ENCODE assay signal across 8 cellular contexts in genomic region chr20:63627129-63627699, GRCh38. TPM values are rescaled to one million over a fixed set of nuclear protein-coding genes. Genes with fewer than 3 reads are reported as not detected.
DNase-seq lines count a peak whose midpoint lies in the region; ATAC-seq and TF ChIP-seq lines count a peak whose summit lies in the region.

No MANE protein-coding gene starts in this region.

- POLR2A ChIA-PET in naive thymus-derived CD8-positive, alpha-beta T cell (lab: Charles Lee) = interaction anchor here (0.6 to 13.5 kb wide), 31 partner anchors 9 to 673 kb away, joined by 3 to 740 read pairs (median 4); partner anchors contain the start of genes ARFRP1, LIME1, OPRL1 and PCMTD2

- H3K27me3 Mint-ChIP-seq in naive thymus-derived CD8-positive, alpha-beta T cell = no peaks in the 10 kb centered on the region
- H3K27me3 Mint-ChIP-seq in stimulated activated naive B cell treated with anti-CD40 and anti-IgM and Interleukin-4, amounts not matched to agents 10 μg/mL and 1 μg/mL and 100 μg/mL, for 72 hours = no peaks in the 10 kb centered on the region

- no peaks in the 10 kb centered on the region for H3K4me1 ChIP-seq in fibroblast of lung (ENCODE audit: control insufficient read depth, extremely low read depth, insufficient read depth, low read length)

- H3K36me3 Mint-ChIP-seq in naive thymus-derived CD8-positive, alpha-beta T cell = peaks cover 6 to 23% (median 12%) of the 10 kb centered on the region in 3 donors
- peaks cover 29 to 37% of the 10 kb centered on the region in 2 donors for H3K36me3 Mint-ChIP-seq in stimulated activated naive B cell treated with anti-CD40 and anti-IgM and Interleukin-4, amounts not matched to agents 10 μg/mL and 1 μg/mL and 100 μg/mL, for 72 hours

- in situ Hi-C loops in KBM-7 (cut with MboI; ENCODE audit: low pct_unique_long_range_greater_than_20kb, low sequenced_read_pairs) = no loop called here

- TF ChIP-seq CTCF in fibroblast of lung (conservative IDR thresholded peaks at IDR 0.05 in 1 of 2, IDR thresholded peaks at IDR 0.05 in 1 of 2; ENCODE audit: low read depth in 1 of 2, low read length in 2 of 2) = no peak

- H3K9me3 ChIP-seq in fibroblast of lung (ENCODE audit: control insufficient read depth, insufficient read depth, low read depth, low read length) = no peaks in the 10 kb centered on the region

- peaks cover 40% of the 10 kb centered on the region for H3K79me2 ChIP-seq in fibroblast of lung (ENCODE audit: control insufficient read depth, insufficient read depth, low read length)

- ATAC-seq in GM21723 (IDR thresholded peaks at IDR 0.05; ENCODE audit: unreplicated experiment) = peak; percentile 75
- ATAC-seq in naive thymus-derived CD8-positive, alpha-beta T cell = peak; percentile 82 to 83
- ATAC-seq in stimulated activated naive B cell treated with anti-CD40 and anti-IgM and Interleukin-4, amounts not matched to agents 10 μg/mL and 1 μg/mL and 100 μg/mL, for 72 hours (replicated peaks) = peak; percentile 71 to 74

- peak overlapping the region; percentile 64 for H3K4me2 ChIP-seq in fibroblast of lung (ENCODE audit: extremely low read depth, insufficient read depth, low read length)

- H3K27ac Mint-ChIP-seq in naive thymus-derived CD8-positive, alpha-beta T cell = peak overlapping the region; percentile 43 to 99 (median 96)
- H3K27ac Mint-ChIP-seq in stimulated activated naive B cell treated with anti-CD40 and anti-IgM and Interleukin-4, amounts not matched to agents 10 μg/mL and 1 μg/mL and 100 μg/mL, for 72 hours = peak overlapping the region; percentile 100

- peak overlapping the region; percentile 68 for H2AFZ ChIP-seq in fibroblast of lung (ENCODE audit: low read length)

- H3K4me3 Mint-ChIP-seq in naive thymus-derived CD8-positive, alpha-beta T cell = peak overlapping the region; percentile 91 to 99 (median 98)
- peak overlapping the region; percentile 99 to 100 for H3K4me3 Mint-ChIP-seq in stimulated activated naive B cell treated with anti-CD40 and anti-IgM and Interleukin-4, amounts not matched to agents 10 μg/mL and 1 μg/mL and 100 μg/mL, for 72 hours

- no peaks in the 10 kb centered on the region for H3K27me3 ChIP-seq in fibroblast of lung (ENCODE audit: control insufficient read depth, insufficient read depth, low read length)

- H3K9me3 Mint-ChIP-seq in naive thymus-derived CD8-positive, alpha-beta T cell = no peaks in the 10 kb centered on the region
- no peaks in the 10 kb centered on the region for H3K9me3 Mint-ChIP-seq in stimulated activated naive B cell treated with anti-CD40 and anti-IgM and Interleukin-4, amounts not matched to agents 10 μg/mL and 1 μg/mL and 100 μg/mL, for 72 hours

- H3K36me3 ChIP-seq in fibroblast of lung (ENCODE audit: control insufficient read depth, insufficient read depth, low read length) = no peaks in the 10 kb centered on the region

- DNase-seq in DMS79 treated with DMSO at 0.1 percent for 48 hours (lab: John Stamatoyannopoulos, UW) = peak; percentile 86
- peak; percentile 95 for DNase-seq in KBM-7
- DNase-seq in RKO (ENCODE audit: low spot score) = peak; percentile 97
- peak; percentile 91 for DNase-seq in activated T-helper 1 cell treated with anti-CD3 and anti-CD28 coated beads, Interleukin-2, amount 50 U/mL, for 16 hours (ENCODE audit: low read depth in 1 of 2, low spot score in 1 of 2)
- DNase-seq in fibroblast of lung (ENCODE audit: low read depth in 2 of 2) = peak; percentile 89 to 94
- DNase-seq in naive thymus-derived CD8-positive, alpha-beta T cell = peak; percentile 90 to 99 (median 95)
- DNase-seq in stimulated activated naive B cell treated with anti-CD40 and anti-IgM and Interleukin-4, amounts not matched to agents 10 μg/mL and 1 μg/mL and 100 μg/mL, for 72 hours = peak; percentile 92

- peak overlapping the region; percentile 94 for H3K9ac ChIP-seq in fibroblast of lung (ENCODE audit: insufficient read depth, low read length)

- H3K27ac ChIP-seq in fibroblast of lung (ENCODE audit: insufficient read depth, low read length) = peak overlapping the region; percentile 91

- H3K4me1 Mint-ChIP-seq in naive thymus-derived CD8-positive, alpha-beta T cell = peaks cover 16 to 59% (median 45%) of the 10 kb centered on the region in 4 donors
- H3K4me1 Mint-ChIP-seq in stimulated activated naive B cell treated with anti-CD40 and anti-IgM and Interleukin-4, amounts not matched to agents 10 μg/mL and 1 μg/mL and 100 μg/mL, for 72 hours = peaks cover 34 to 68% of the 10 kb centered on the region in 2 donors

- peak overlapping the region; percentile 64 to 96 (median 95) for H3K4me3 ChIP-seq in fibroblast of lung (replicated peaks in 1 of 4; ENCODE audit: control extremely low read depth in 1 of 4, insufficient read depth in 1 of 4, low read depth in 3 of 4, low read length in 4 of 4)

- no peaks in the 10 kb centered on the region for H4K20me1 ChIP-seq in fibroblast of lung (ENCODE audit: control insufficient read depth, extremely low read depth, insufficient read depth, low read length)

RNA-seq across cellular contexts. Expression of gene GMEB2, which starts 0.3 kb away (rescaled TPM):
- 7.4 and 10.9 TPM in 2 replicates for total RNA-seq in fibroblast of lung
- polyA plus RNA-seq in fibroblast of lung = 6.3 and 7.9 TPM in 2 replicates
- polyA plus RNA-seq in fibroblast of lung (2012) = 7.2 and 8.5 TPM in 2 replicates
- 9.4 and 10.5 TPM in 2 replicates for polyA minus RNA-seq in fibroblast of lung (ENCODE audit: low replicate concordance)
- 10 to 100 TPM; 26.1 to 26.6 TPM for total RNA-seq in naive thymus-derived CD8-positive, alpha-beta T cell
- 10 to 100 TPM in 1 of 3 donors, 1 to 10 TPM in 2; 6.2 to 16.3 (median 6.8) TPM for polyA plus RNA-seq in naive thymus-derived CD8-positive, alpha-beta T cell

RNA-seq across cellular contexts. Expression of gene STMN3, which starts 26.0 kb away (rescaled TPM):
- 16.4 and 34.3 TPM in 2 replicates for total RNA-seq in fibroblast of lung
- polyA plus RNA-seq in fibroblast of lung = 3.7 and 27.4 TPM in 2 replicates
- polyA plus RNA-seq in fibroblast of lung (2012) = 6.8 and 60.2 TPM in 2 replicates
- 10.4 and 96.0 TPM in 2 replicates for polyA minus RNA-seq in fibroblast of lung (ENCODE audit: low replicate concordance)
- 100 to 1,000 TPM in 1 of 2 experiments, 10 to 100 TPM in 1; 94.3 to 102 TPM for total RNA-seq in naive thymus-derived CD8-positive, alpha-beta T cell
- polyA plus RNA-seq in naive thymus-derived CD8-positive, alpha-beta T cell = 10 to 100 TPM; 21.6 to 35.4 (median 34.0) TPM

RNA-seq across cellular contexts. Expression of gene RTEL1, which starts 30.9 kb away (rescaled TPM):
- 8.5 and 12.4 TPM in 2 replicates for total RNA-seq in fibroblast of lung
- polyA plus RNA-seq in fibroblast of lung = 4.7 and 11.5 TPM in 2 replicates
- polyA plus RNA-seq in fibroblast of lung (2012) = 7.0 and 13.8 TPM in 2 replicates
- 20.4 and 77.8 TPM in 2 replicates for polyA minus RNA-seq in fibroblast of lung (ENCODE audit: low replicate concordance)
- total RNA-seq in naive thymus-derived CD8-positive, alpha-beta T cell = 10 to 100 TPM; 23.6 to 25.5 TPM
- polyA plus RNA-seq in naive thymus-derived CD8-positive, alpha-beta T cell = 1 to 10 TPM; 3.2 to 6.8 (median 4.4) TPM

RNA-seq across cellular contexts. Expression of gene HELZ2, which starts 53.2 kb away (rescaled TPM):
- 40.6 and 47.6 TPM in 2 replicates for total RNA-seq in fibroblast of lung
- polyA plus RNA-seq in fibroblast of lung = 3.3 and 6.2 TPM in 2 replicates
- polyA plus RNA-seq in fibroblast of lung (2012) = 9.7 and 15.1 TPM in 2 replicates
- 35.0 and 50.3 TPM in 2 replicates for polyA minus RNA-seq in fibroblast of lung (ENCODE audit: low replicate concordance)
- 10 to 100 TPM; 22.7 to 24.4 TPM for total RNA-seq in naive thymus-derived CD8-positive, alpha-beta T cell
- 1 to 10 TPM; 3.1 to 4.6 (median 4.1) TPM for polyA plus RNA-seq in naive thymus-derived CD8-positive, alpha-beta T cell

Comparison
In these comparisons a context has a peak if more than half of its experiments do, and no peak if none do; other contexts are left out.
1. Peak in every context shown above with its lines: DNase-seq, ATAC-seq, H3K4me3 ChIP-seq and H3K27ac ChIP-seq.